ENCODE assay signal across 8 cellular contexts in the genomic region with DNA sequence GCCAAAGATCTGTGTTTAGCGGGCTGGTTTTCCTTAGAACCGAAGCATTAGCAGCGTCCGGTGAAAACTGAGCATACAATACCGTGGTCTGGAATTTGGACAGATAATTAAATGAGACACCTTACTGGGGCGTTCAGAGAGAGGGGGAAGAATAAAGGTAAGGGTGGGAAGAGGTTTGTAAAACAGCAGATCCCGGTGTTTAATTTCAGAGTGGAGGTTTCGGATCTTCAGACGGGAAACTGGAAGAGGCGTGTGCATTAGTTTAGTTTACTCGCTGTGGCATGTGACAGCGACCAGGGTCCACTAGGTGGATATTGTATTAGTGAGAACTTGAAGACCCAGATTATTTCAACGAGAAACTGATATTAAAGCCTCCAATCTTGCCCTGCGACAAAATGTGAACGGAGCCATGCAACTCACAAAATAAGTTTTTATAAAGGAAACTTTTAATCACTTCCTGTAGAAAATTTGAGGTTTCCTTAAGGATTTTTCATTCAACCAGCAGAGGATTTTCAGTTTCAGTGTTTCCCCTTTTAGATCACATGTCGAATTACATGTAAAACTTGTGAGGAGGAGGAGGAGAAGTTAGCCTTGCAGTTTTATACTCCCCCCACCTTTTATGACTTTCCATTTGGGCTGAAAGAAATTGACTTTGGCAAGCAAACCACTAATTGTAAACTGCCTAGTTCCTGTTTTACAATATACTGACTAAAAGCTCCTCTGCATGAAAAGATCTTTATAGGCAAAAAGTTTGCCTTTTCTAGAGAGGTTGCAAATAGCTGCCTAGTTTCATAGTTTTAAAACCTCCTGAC. TPM values are rescaled to one million over a fixed set of nuclear protein-coding genes. Genes with fewer than 3 reads are reported as not detected.
A peak's percentile ranks its signal among the peaks of the same experiment; 100 is the strongest.
DNase-seq lines count a peak whose midpoint lies in the region; ATAC-seq, FAIRE-seq and TF ChIP-seq lines count a peak whose summit lies in the region.

No MANE protein-coding gene starts in this region.

- peaks cover 32% of the 10 kb centered on the region for H3K27me3 Mint-ChIP-seq in IgD-negative memory B cell

- peaks cover 13 to 26% (median 15%) of the 10 kb centered on the region in 3 donors for H3K4me1 Mint-ChIP-seq in IgD-negative memory B cell

- no peaks in the 10 kb centered on the region for H3K9me2 ChIP-seq in Karpas-422 (replicated peaks; ENCODE audit: insufficient read depth, low read length)

- no peaks in the 10 kb centered on the region for H3K36me3 Mint-ChIP-seq in IgD-negative memory B cell

- in situ Hi-C loops in astrocyte of the spinal cord (cut with HindIII; ENCODE audit: low sequenced_read_pairs) = no loop called here

- no peak overlapping the region for H2AFZ ChIP-seq in Karpas-422 (ENCODE audit: low read length)

- no peaks in the 10 kb centered on the region for H4K20me1 ChIP-seq in Karpas-422 (ENCODE audit: insufficient read depth, low read depth, low read length)

- H3K4me2 ChIP-seq in Karpas-422 (ENCODE audit: low read depth, low read length, poor library complexity, severe bottlenecking) = no peak overlapping the region

- H3K4me3 ChIP-seq in AG09309 (ENCODE audit: control insufficient read depth, low read depth, low read length) (peak overlapping the region; percentile 1), astrocyte of the spinal cord (ENCODE audit: low read depth, low read length) (peak overlapping the region; percentile 23), Karpas-422 (ENCODE audit: low read length) (no peak overlapping the region)

- peak overlapping the region in 2 of 3 donors; percentile 25 to 54 for H3K27ac Mint-ChIP-seq in IgD-negative memory B cell

- no peak for TF ChIP-seq POLR2A in H54 (IDR thresholded peaks at IDR 0.05; ENCODE audit: low read depth, low read length)

- no peaks in the 10 kb centered on the region for H3K27me3 ChIP-seq in Karpas-422 (ENCODE audit: low read length)

- peak overlapping the region; percentile 26 to 81 (median 49) for H3K4me3 Mint-ChIP-seq in IgD-negative memory B cell

- no peak overlapping the region for H3K27ac ChIP-seq in Karpas-422 (ENCODE audit: low read length)

- DNase-seq in AG09309 (ENCODE audit: low read depth) (peak; percentile 5), astrocyte of the spinal cord (ENCODE audit: low read depth, low spot score) (no peak), lung microvascular endothelial cell (ENCODE audit: low read depth in 2 of 2) (peak; percentile 39 to 56), Karpas-422 (no peak), H54 (ENCODE audit: insufficient read length, low spot score) (no peak)

- no peak overlapping the region for H3K9ac ChIP-seq in Karpas-422 (ENCODE audit: low read length)

- H3K9me3 ChIP-seq in Karpas-422 (ENCODE audit: low read length) = no peaks in the 10 kb centered on the region

- TF ChIP-seq CTCF in AG09309 (IDR thresholded peaks at IDR 0.05; ENCODE audit: control insufficient read depth, insufficient read depth, low read depth, low read length, missing control alignments) = peak; percentile 23
- peak; percentile 28 for TF ChIP-seq CTCF in astrocyte of the spinal cord (IDR thresholded peaks at IDR 0.05; ENCODE audit: low read depth, low read length)

- no peaks in the 10 kb centered on the region for H3K36me3 ChIP-seq in Karpas-422 (ENCODE audit: insufficient read depth, low read length)

- no peak for ATAC-seq in HG03280 (IDR thresholded peaks at IDR 0.05; ENCODE audit: unreplicated experiment)
- ATAC-seq in GM21723 (IDR thresholded peaks at IDR 0.05; ENCODE audit: unreplicated experiment) = no peak

- FAIRE-seq in H54 (lab: Jason Lieb, UNC) = no peak

- H3K9me3 Mint-ChIP-seq in IgD-negative memory B cell = peaks cover 0 to 2% (median 0%) of the 10 kb centered on the region in 3 donors

- no peaks in the 10 kb centered on the region for H3K79me2 ChIP-seq in Karpas-422 (ENCODE audit: low read length)

- H3K4me1 ChIP-seq in Karpas-422 (ENCODE audit: low read length) = no peaks in the 10 kb centered on the region

RNA-seq across cellular contexts. Expression of gene BAMBI, which starts 2.8 kb away (rescaled TPM):
- polyA plus RNA-seq in IgD-negative memory B cell = 0.70 TPM
- total RNA-seq in lung microvascular endothelial cell = 2.0 and 3.0 TPM in 2 replicates
- not detected in 2 replicates for total RNA-seq in Karpas-422 (2014; rRNA removed; shearing (Covaris generic); ENCODE audit: low replicate concordance)

Comparison
In these comparisons a context has a peak if more than half of its experiments do, and no peak if none do; other contexts are left out.
1. DNase-seq: peak in AG09309 (single experiment) and lung microvascular endothelial cell (2 of 2); none in astrocyte of the spinal cord (single experiment), Karpas-422 (single experiment) and H54 (single experiment).